ENCODE assay signal across 25 cellular contexts in genomic region chr12:3595721-3596120, GRCh38.
"Had no signal": no experiment of that assay in that cellular context is flagged by ENCODE, and none has a peak within 500 bp of the region (broad histone marks: within the 10 kb centered on the region; RNA-seq: fewer than 3 reads in every experiment).

No MANE protein-coding gene starts in this region.

- H3K27ac Mint-ChIP-seq: activated CD4-positive, alpha-beta memory T cell treated with anti-CD3 and anti-CD28 coated beads, Interleukin-2, amount 10 ng/mL, durations not matched to agents 7 days and 5 days; activated CD4-positive, alpha-beta T cell treated with anti-CD3 and anti-CD28 coated beads for 36 hours; activated naive CD8-positive, alpha-beta T cell treated with anti-CD3 and anti-CD28 coated beads, Interleukin-2, amount 10 ng/mL, durations not matched to agents 7 days and 5 days; activated T-helper 17 cell treated with anti-CD3 and anti-CD28 coated beads, Interleukin-2, amount 50 U/mL, for 72 hours had no signal

- DNase-seq: activated CD4-positive, alpha-beta memory T cell treated with anti-CD3 and anti-CD28 coated beads, Interleukin-2, amount 10 ng/mL, durations not matched to agents 7 days and 5 days; activated CD4-positive, alpha-beta T cell treated with anti-CD3 and anti-CD28 coated beads for 36 hours; activated CD4-positive, alpha-beta T cell treated with anti-CD3 and anti-CD28 coated beads, Interleukin-2, amount 50 U/mL, for 1 hour; activated CD4-positive, CD25-positive, alpha-beta regulatory T cell; activated naive CD4-positive, alpha-beta T cell treated with anti-CD3 and anti-CD28 coated beads, Interleukin-2, amount 50 U/mL, for 16 hours; activated naive CD8-positive, alpha-beta T cell treated with anti-CD3 and anti-CD28 coated beads, Interleukin-2, amount 10 ng/mL, durations not matched to agents 7 days and 5 days; activated T-cell treated with anti-CD3 and anti-CD28 coated beads for 4 hours; activated T-cell treated with anti-CD3 and anti-CD28 coated beads, Interleukin-2, amount 50 U/mL, for 48 hours; adrenal gland; anterior cingulate cortex; caudate nucleus; Kasumi-1; KBM-7; NCI-H146; NCI-H187 treated with DMSO at 0.1 percent for 48 hours; NCI-H2081 treated with DMSO at 0.1 percent for 48 hours; NCI-H446; NCI-H524; SHP77; T-helper 2 cell; T1000 had no signal

- H3K4me3 Mint-ChIP-seq: activated CD4-positive, alpha-beta memory T cell treated with anti-CD3 and anti-CD28 coated beads, Interleukin-2, amount 10 ng/mL, durations not matched to agents 7 days and 5 days; activated CD4-positive, alpha-beta T cell treated with anti-CD3 and anti-CD28 coated beads for 36 hours; activated naive CD8-positive, alpha-beta T cell treated with anti-CD3 and anti-CD28 coated beads, Interleukin-2, amount 10 ng/mL, durations not matched to agents 7 days and 5 days; activated T-helper 17 cell treated with anti-CD3 and anti-CD28 coated beads, Interleukin-2, amount 50 U/mL, for 72 hours had no signal

- H3K27me3 Mint-ChIP-seq: activated CD4-positive, alpha-beta memory T cell treated with anti-CD3 and anti-CD28 coated beads, Interleukin-2, amount 10 ng/mL, durations not matched to agents 7 days and 5 days had no signal

- H3K9me3 ChIP-seq: adrenal gland, Peyer's patch had no signal

- H3K4me1 ChIP-seq: adrenal gland, Peyer's patch had no signal

- H3K4me3 ChIP-seq: adrenal gland, Peyer's patch had no signal

- H3K9me3 Mint-ChIP-seq: activated CD4-positive, alpha-beta memory T cell treated with anti-CD3 and anti-CD28 coated beads, Interleukin-2, amount 10 ng/mL, durations not matched to agents 7 days and 5 days; activated naive CD8-positive, alpha-beta T cell treated with anti-CD3 and anti-CD28 coated beads, Interleukin-2, amount 10 ng/mL, durations not matched to agents 7 days and 5 days; activated T-helper 17 cell treated with anti-CD3 and anti-CD28 coated beads, Interleukin-2, amount 50 U/mL, for 72 hours had no signal

- ATAC-seq: activated CD4-positive, alpha-beta T cell treated with anti-CD3 and anti-CD28 coated beads for 36 hours; activated T-helper 17 cell treated with anti-CD3 and anti-CD28 coated beads, Interleukin-2, amount 50 U/mL, for 72 hours had no signal

- H3K4me1 Mint-ChIP-seq: activated CD4-positive, alpha-beta memory T cell treated with anti-CD3 and anti-CD28 coated beads, Interleukin-2, amount 10 ng/mL, durations not matched to agents 7 days and 5 days; activated CD4-positive, alpha-beta T cell treated with anti-CD3 and anti-CD28 coated beads for 36 hours; activated naive CD8-positive, alpha-beta T cell treated with anti-CD3 and anti-CD28 coated beads, Interleukin-2, amount 10 ng/mL, durations not matched to agents 7 days and 5 days; activated T-helper 17 cell treated with anti-CD3 and anti-CD28 coated beads, Interleukin-2, amount 50 U/mL, for 72 hours had no signal

- H3K27me3 ChIP-seq: adrenal gland, Peyer's patch had no signal

- H3K36me3 Mint-ChIP-seq: activated naive CD8-positive, alpha-beta T cell treated with anti-CD3 and anti-CD28 coated beads, Interleukin-2, amount 10 ng/mL, durations not matched to agents 7 days and 5 days had no signal

- H3K27ac ChIP-seq: adrenal gland, Peyer's patch, RWPE1, VCaP had no signal

- H3K36me3 ChIP-seq: adrenal gland, Peyer's patch had no signal
